21 cellular contexts compared by ENCODE assay signal in the genomic region with DNA sequence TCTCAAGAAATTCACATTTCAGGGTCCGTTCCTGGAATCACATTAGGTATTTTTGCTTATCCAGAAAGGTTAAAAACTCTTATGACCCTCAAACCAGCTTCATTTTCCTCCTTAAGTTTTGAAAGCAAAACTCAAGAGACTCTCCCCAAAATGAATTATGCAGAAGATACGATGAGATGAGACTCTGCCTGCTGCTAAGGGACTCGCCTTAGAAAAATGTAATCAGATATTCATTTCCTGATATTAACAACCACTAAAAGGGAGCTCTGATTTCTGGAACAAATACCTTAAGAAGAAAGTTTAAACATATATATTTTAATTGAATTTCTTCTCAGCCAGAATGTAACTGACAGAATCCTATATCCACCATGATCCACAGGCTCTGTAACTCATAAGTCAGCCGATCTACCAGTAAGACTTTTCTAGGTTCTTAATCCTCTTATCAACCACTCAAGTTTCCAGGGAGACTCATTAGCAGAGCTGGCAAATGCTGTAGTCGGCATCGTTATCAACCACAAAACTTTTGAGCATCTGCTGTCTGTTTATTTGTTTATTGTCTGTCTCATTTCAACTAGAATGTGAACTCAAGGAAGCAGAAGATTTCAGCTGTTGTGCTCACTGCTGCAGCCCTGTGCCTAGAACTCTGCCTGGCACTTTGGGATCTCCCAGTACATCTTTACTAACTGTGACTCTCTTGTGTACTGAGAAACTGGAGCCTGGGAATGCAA.
DNase-seq lines count a peak whose midpoint lies in the region; FAIRE-seq and TF ChIP-seq lines count a peak whose summit lies in the region.
"Had no signal": no experiment of that assay in that cellular context is flagged by ENCODE, and none has a peak within 500 bp of the region (broad histone marks: within the 10 kb centered on the region; RNA-seq: fewer than 3 reads in every experiment).

No MANE protein-coding gene starts in this region.

- 57% methylated on average over 6 of the region's 6 CpGs for WGBS in SK-N-SH (ENCODE audit: low lambda C conversion rate)

- BruUV-seq in A673 (replicated peaks; lab: Mats Ljungman, UMichigan): no TSS peak

- CTCF ChIA-PET in A673 (lab: Charles Lee) (no interaction called here), SK-N-SH (lab: Yijun Ruan, JAX) (interaction anchor here (1.3 to 2.6 kb wide), 2 partner anchors 8 to 22 kb away, joined by 7 to 8 read pairs; no protein-coding TSS in a partner anchor)

- FAIRE-seq in GM12892 (lab: Jason Lieb, UNC): no peak
- FAIRE-seq: A204.1, G401.6, GM12891 had no signal

- TF ChIP-seq EP300 in SK-N-SH (IDR thresholded peaks at IDR 0.05; ENCODE audit: borderline replicate concordance in 1 of 2, low read depth in 1 of 2, low read length in 1 of 2): no peak

- H3K4me2 ChIP-seq in SK-N-SH (peak overlapping the region; percentile 30; the same call in 1 of the 2 replicates), fibroblast of lung (ENCODE audit: extremely low read depth, insufficient read depth, low read length) (peak overlapping the region; percentile 33)

- TF ChIP-seq CTCF in A673 (conservative IDR thresholded peaks at IDR 0.05; ENCODE audit: low read depth, low read length): no peak
- TF ChIP-seq CTCF in SK-N-SH (IDR thresholded peaks at IDR 0.05): no peak
- no peak for TF ChIP-seq CTCF in fibroblast of lung (conservative IDR thresholded peaks at IDR 0.05 in 1 of 2, IDR thresholded peaks at IDR 0.05 in 1 of 2; ENCODE audit: low read depth in 1 of 2, low read length in 2 of 2)
- no peak for TF ChIP-seq CTCF in colonic mucosa (IDR thresholded peaks at IDR 0.05)

- H3K36me3 ChIP-seq in A673 (ENCODE audit: insufficient read depth, low read length, poor library complexity, severe bottlenecking) (no peaks in the 10 kb centered on the region), SK-N-SH (replicated peaks in 1 of 2; ENCODE audit: control insufficient read depth in 1 of 2, insufficient read depth in 2 of 2, low read length in 1 of 2) (no peaks in the 10 kb centered on the region), fibroblast of lung (ENCODE audit: control insufficient read depth, insufficient read depth, low read length) (no peaks in the 10 kb centered on the region), H7 (replicated peaks; ENCODE audit: control insufficient read depth, insufficient read depth, low read length) (peaks cover 1% of the 10 kb centered on the region; the same call in 1 of the 2 replicates), colonic mucosa (no peaks in the 10 kb centered on the region)
- H3K36me3 ChIP-seq in effector memory CD4-positive, alpha-beta T cell (ENCODE audit: control insufficient read depth, insufficient read depth, low read length): no peaks in the 10 kb centered on the region
- H3K36me3 ChIP-seq: sigmoid colon had no signal

- H3K9me2 ChIP-seq in SK-N-SH: no peaks in the 10 kb centered on the region

- H4K20me1 ChIP-seq in SK-N-SH (ENCODE audit: insufficient read depth): no peaks in the 10 kb centered on the region
- no peaks in the 10 kb centered on the region for H4K20me1 ChIP-seq in fibroblast of lung (ENCODE audit: control insufficient read depth, extremely low read depth, insufficient read depth, low read length)

- H3K4me3 ChIP-seq in A673 (ENCODE audit: low read depth, low read length, poor library complexity, severe bottlenecking): no peak overlapping the region
- H3K4me3 ChIP-seq in SK-N-SH (ENCODE audit: low read depth in 2 of 2, low read length in 1 of 2): no peak overlapping the region
- no peak overlapping the region for H3K4me3 ChIP-seq in fibroblast of lung (replicated peaks in 1 of 4; ENCODE audit: control extremely low read depth in 1 of 4, insufficient read depth in 1 of 4, low read depth in 3 of 4, low read length in 4 of 4)
- H3K4me3 ChIP-seq in H7 (ENCODE audit: insufficient read depth, low read depth, low read length): no peak overlapping the region
- H3K4me3 ChIP-seq in effector memory CD4-positive, alpha-beta T cell (ENCODE audit: insufficient read depth, low read depth, low read length, poor library complexity, severe bottlenecking): no peak overlapping the region
- no peak overlapping the region for H3K4me3 ChIP-seq in colonic mucosa
- H3K4me3 ChIP-seq: sigmoid colon had no signal

- H3K27ac ChIP-seq in A673 (ENCODE audit: low read depth, low read length, poor library complexity, severe bottlenecking) (no peak overlapping the region), SK-N-SH (ENCODE audit: low read depth in 2 of 2, low read length in 1 of 2) (peak overlapping the region in 1 of 2 experiments; percentile 48; a peak in 2 of 4 replicates), fibroblast of lung (ENCODE audit: insufficient read depth, low read length) (no peak overlapping the region), colonic mucosa (no peak overlapping the region)
- no peak overlapping the region for H3K27ac ChIP-seq in effector memory CD4-positive, alpha-beta T cell (ENCODE audit: insufficient read depth, low read length, poor library complexity, severe bottlenecking)
- H3K27ac ChIP-seq: sigmoid colon had no signal

- no peak for TF ChIP-seq POLR2A in GM12892 (IDR thresholded peaks at IDR 0.05; ENCODE audit: low read depth, low read length)

- POLR2A ChIA-PET in A673 (lab: Charles Lee; ENCODE audit: low non-redundant PET) (no interaction called here), SK-N-SH (lab: Yijun Ruan, JAX) (no interaction called here)

- H3K9me3 ChIP-seq in A673 (ENCODE audit: low read depth, low read length, poor library complexity, severe bottlenecking): no peaks in the 10 kb centered on the region
- no peaks in the 10 kb centered on the region for H3K9me3 ChIP-seq in SK-N-SH
- H3K9me3 ChIP-seq in fibroblast of lung (ENCODE audit: control insufficient read depth, insufficient read depth, low read depth, low read length): no peaks in the 10 kb centered on the region
- H3K9me3 ChIP-seq in effector memory CD4-positive, alpha-beta T cell (ENCODE audit: control insufficient read depth, low read length): no peaks in the 10 kb centered on the region
- H3K9me3 ChIP-seq in colonic mucosa: no peaks in the 10 kb centered on the region
- H3K9me3 ChIP-seq: sigmoid colon had no signal

- TF ChIP-seq RAD21 in SK-N-SH (IDR thresholded peaks at IDR 0.05; ENCODE audit: low read length): no peak

- H3F3A ChIP-seq in SK-N-SH (replicated peaks; ENCODE audit: insufficient read depth): no peaks in the 10 kb centered on the region

- intact Hi-C loops in A673 (cut with micrococcal nuclease; ENCODE audit: unreplicated experiment): loop anchor here (10.0 kb wide), 1 partner anchor 659 kb away; no protein-coding TSS in a partner anchor
- intact Hi-C loops in colonic mucosa (cut with DNase I): no loop called here

- H3K4me1 ChIP-seq in A673 (ENCODE audit: insufficient read depth, low read length, poor library complexity, severe bottlenecking): peaks cover 37% of the 10 kb centered on the region
- peaks cover 6 to 12% of the 10 kb centered on the region in 2 experiments; a peak in 2 of 4 replicates for H3K4me1 ChIP-seq in SK-N-SH (ENCODE audit: control insufficient read depth in 1 of 2, insufficient read depth in 2 of 2, low read depth in 1 of 2, low read length in 1 of 2)
- peaks cover 9% of the 10 kb centered on the region for H3K4me1 ChIP-seq in fibroblast of lung (ENCODE audit: control insufficient read depth, extremely low read depth, insufficient read depth, low read length)
- no peaks in the 10 kb centered on the region for H3K4me1 ChIP-seq in effector memory CD4-positive, alpha-beta T cell (ENCODE audit: control insufficient read depth, insufficient read depth, low read length, poor library complexity, severe bottlenecking)
- H3K4me1 ChIP-seq in colonic mucosa: no peaks in the 10 kb centered on the region
- H3K4me1 ChIP-seq: sigmoid colon had no signal

- no peak overlapping the region for H3K9ac ChIP-seq in SK-N-SH
- H3K9ac ChIP-seq in fibroblast of lung (ENCODE audit: insufficient read depth, low read length): no peak overlapping the region
- H3K9ac ChIP-seq in colonic mucosa (ENCODE audit: low read depth in 2 of 2, low read length in 2 of 2): no peak overlapping the region

- H3K27me3 ChIP-seq in A673 (replicated peaks; ENCODE audit: insufficient read depth, low read depth, low read length, poor library complexity) (no peaks in the 10 kb centered on the region), SK-N-SH (ENCODE audit: insufficient read depth) (no peaks in the 10 kb centered on the region), fibroblast of lung (ENCODE audit: control insufficient read depth, insufficient read depth, low read length) (no peaks in the 10 kb centered on the region), H7 (ENCODE audit: control insufficient read depth, insufficient read depth, low read length) (no peaks in the 10 kb centered on the region), colonic mucosa (no peaks in the 10 kb centered on the region)
- H3K27me3 ChIP-seq in effector memory CD4-positive, alpha-beta T cell (replicated peaks; ENCODE audit: control insufficient read depth, insufficient read depth, low read length, poor library complexity, severe bottlenecking): no peaks in the 10 kb centered on the region
- H3K27me3 ChIP-seq: sigmoid colon had no signal

- DNase-seq in A673 (ENCODE audit: low spot score) (peak; percentile 69), GM03348 (ENCODE audit: low spot score) (peak; percentile 27), SK-N-SH (no peak), fibroblast of lung (ENCODE audit: low read depth in 2 of 2) (peak; percentile 27 to 90), GM12892 (ENCODE audit: insufficient read length) (no peak), H7 (no peak), colonic mucosa (no peak)
- no peak for DNase-seq in effector memory CD4-positive, alpha-beta T cell
- DNase-seq: activated CD4-positive, alpha-beta T cell treated with anti-CD3 and anti-CD28 coated beads for 4 hours; CD4-positive, alpha-beta memory T cell; left cardiac atrium; NCI-H1417; NCI-H774; nucleus accumbens; sigmoid colon; stimulated activated CD4-positive, alpha-beta T cell treated with anti-CD3 and anti-CD28 coated beads, Interleukin-1b, Interleukin-23, amount 100 ng/mL, for 48 hours; stimulated activated naive CD8-positive, alpha-beta T cell treated with anti-CD3 and anti-CD28 coated beads, Interleukin-15, Interleukin-2, amounts not matched to agents 100 U/mL and 50 U/mL, for 24 hours; trophoblast cell had no signal

- H2AFZ ChIP-seq in SK-N-SH (ENCODE audit: low read depth) (peak overlapping the region; percentile 27; the same call in 1 of the 2 replicates), fibroblast of lung (ENCODE audit: low read length) (no peak overlapping the region)

- no peaks in the 10 kb centered on the region for H3K79me2 ChIP-seq in SK-N-SH (ENCODE audit: insufficient read depth)
- H3K79me2 ChIP-seq in fibroblast of lung (ENCODE audit: control insufficient read depth, insufficient read depth, low read length): no peaks in the 10 kb centered on the region

TF ChIP-seq in SK-N-SH, 30 proteins besides CTCF, POLR2A, EP300 and RAD21 (continues in another document):
- TF ChIP-seq, protein P1, sequence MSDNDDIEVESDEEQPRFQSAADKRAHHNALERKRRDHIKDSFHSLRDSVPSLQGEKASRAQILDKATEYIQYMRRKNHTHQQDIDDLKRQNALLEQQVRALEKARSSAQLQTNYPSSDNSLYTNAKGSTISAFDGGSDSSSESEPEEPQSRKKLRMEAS (IDR thresholded peaks at IDR 0.05; ENCODE audit: low read depth): no peak
- TF ChIP-seq TEAD4 (IDR thresholded peaks at IDR 0.05; ENCODE audit: borderline replicate concordance, insufficient read depth) (no peak), MEF2A (IDR thresholded peaks at IDR 0.05; ENCODE audit: borderline replicate concordance, low read depth) (no peak)

Comparison
In these comparisons a context has a peak if more than half of its experiments do, and no peak if none do; other contexts are left out.
1. DNase-seq: peak in A673 (single experiment), GM03348 (single experiment) and fibroblast of lung (2 of 2); none in SK-N-SH (single experiment), GM12892 (single experiment), H7 (single experiment), effector memory CD4-positive, alpha-beta T cell (0 of 3) and colonic mucosa (single experiment).